1 cellular context compared by ENCODE assay signal in genomic region chr4:183906736-183907651, GRCh38.
A peak's percentile ranks its signal among the peaks of the same experiment; 100 is the strongest.
TF ChIP-seq lines count a peak whose summit lies in the region.

No MANE protein-coding gene starts in this region.

TF ChIP-seq in H1, 55 proteins besides CTCF, POLR2A, EP300 and RAD21 (continued from another document):
- TF ChIP-seq KDM4A (IDR thresholded peaks at IDR 0.05; ENCODE audit: low read depth, low read length, severe bottlenecking) (peak; percentile 83), RBBP5 (IDR thresholded peaks at IDR 0.05; ENCODE audit: borderline replicate concordance, low read depth, low read length) (peak; percentile 46; the same call in 1 of the 2 replicates), EZH2 (IDR thresholded peaks at IDR 0.05; ENCODE audit: low read depth, low read length, severe bottlenecking) (peak; percentile 61), KDM5A (IDR thresholded peaks at IDR 0.05; ENCODE audit: low read length) (no peak), PHF8 (conservative IDR thresholded peaks at IDR 0.05; ENCODE audit: low read depth, low read length) (peak; percentile 48), SP4 (IDR thresholded peaks at IDR 0.05; ENCODE audit: low read length) (no peak), GTF2F1 (IDR thresholded peaks at IDR 0.05; ENCODE audit: borderline replicate concordance, low read depth, low read length) (no peak), SUZ12 (IDR thresholded peaks at IDR 0.05; ENCODE audit: low read length) (peak; percentile 65; the same call in 1 of the 2 replicates), CBX8 (IDR thresholded peaks at IDR 0.05; ENCODE audit: borderline replicate concordance, low read depth, low read length) (no peak), TAF1 (IDR thresholded peaks at IDR 0.05; ENCODE audit: low read depth, low read length) (no peak; the same call in 1 of the 2 replicates), ASH2L (IDR thresholded peaks at IDR 0.05; ENCODE audit: low read length) (peak; percentile 72), E2F6 (IDR thresholded peaks at IDR 0.05) (peak; percentile 80), FOSL1 (IDR thresholded peaks at IDR 0.05; ENCODE audit: insufficient read depth, low read depth, low read length) (no peak), SP1 (IDR thresholded peaks at IDR 0.05; ENCODE audit: low read depth, low read length) (no peak), MAX (IDR thresholded peaks at IDR 0.05) (peak; percentile 73), CTBP2 (IDR thresholded peaks at IDR 0.05; ENCODE audit: borderline replicate concordance, insufficient read depth, insufficient read length, low read length) (no peak), TAF7 (optimal IDR thresholded peaks at IDR 0.05; ENCODE audit: borderline replicate concordance, low read depth, low read length) (no peak), SRF (IDR thresholded peaks at IDR 0.05; ENCODE audit: low read depth, low read length) (no peak), KDM1A (IDR thresholded peaks at IDR 0.05; ENCODE audit: borderline replicate concordance, low read length) (no peak), BACH1 (IDR thresholded peaks at IDR 0.05; ENCODE audit: low read length) (no peak; the same call in 1 of the 2 replicates), RNF2 (IDR thresholded peaks at IDR 0.05; ENCODE audit: borderline replicate concordance, low read depth, low read length, missing control alignments, poor library complexity, severe bottlenecking) (peak; percentile 43), TBP (IDR thresholded peaks at IDR 0.05; ENCODE audit: low read depth, low read length) (no peak), NANOG (IDR thresholded peaks at IDR 0.05; ENCODE audit: insufficient read depth, low read depth, low read length, poor library complexity, severe bottlenecking) (no peak), CHD7 (IDR thresholded peaks at IDR 0.05; ENCODE audit: insufficient replicate concordance, low read length) (no peak), YY1 (IDR thresholded peaks at IDR 0.05; ENCODE audit: low read depth, low read length) (peak; percentile 70; the same call in 1 of the 2 replicates), ATF3 (IDR thresholded peaks at IDR 0.05; ENCODE audit: insufficient read depth, low read depth, low read length) (no peak)
